Comparison of ENCODE assay signal across 1 cellular context in the genomic region with DNA sequence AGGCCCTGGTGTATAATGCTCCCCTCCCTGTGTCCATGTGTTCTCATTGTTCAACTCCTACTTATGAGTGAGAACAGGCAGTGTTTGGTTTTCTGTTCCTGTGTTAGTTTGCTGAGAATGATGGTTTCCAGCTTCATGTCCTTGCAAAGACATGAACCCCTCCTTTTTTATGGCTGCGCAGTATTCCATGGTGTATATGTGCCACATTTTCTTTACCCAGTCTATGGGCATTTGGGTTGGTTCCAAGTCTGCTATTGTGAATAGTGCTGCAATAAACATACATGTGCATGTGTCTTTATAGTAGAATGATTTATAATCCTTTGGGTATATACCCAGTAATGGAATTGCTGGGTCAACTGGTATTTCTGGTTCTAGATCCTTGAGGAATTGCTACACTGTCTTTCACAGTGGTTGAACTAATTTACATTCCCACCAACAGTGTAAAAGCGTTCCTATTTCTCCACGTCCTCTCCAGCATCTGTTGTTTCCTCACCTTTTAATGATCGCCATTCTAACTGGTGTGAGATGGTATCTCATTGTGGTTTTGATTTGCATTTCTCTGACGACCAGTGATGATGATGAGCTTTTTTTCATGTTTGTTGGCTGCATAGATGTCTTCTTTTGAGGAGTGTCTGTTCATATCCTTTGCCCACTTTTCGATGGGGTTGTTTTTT. TPM values are rescaled to one million over a fixed set of nuclear protein-coding genes. Genes with fewer than 3 reads are reported as not detected.
"Had no signal": no experiment of that assay in that cellular context is flagged by ENCODE, and none has a peak within 500 bp of the region (broad histone marks: within the 10 kb centered on the region; RNA-seq: fewer than 3 reads in every experiment).

No MANE protein-coding gene starts in this region.

RNA-seq across cellular contexts. Expression of a gene that starts 54.4 kb away (rescaled TPM):
- polyA plus RNA-seq: SK-N-SH had no signal
